Comparison of ENCODE assay signal across 9 cellular contexts in the genomic region with DNA sequence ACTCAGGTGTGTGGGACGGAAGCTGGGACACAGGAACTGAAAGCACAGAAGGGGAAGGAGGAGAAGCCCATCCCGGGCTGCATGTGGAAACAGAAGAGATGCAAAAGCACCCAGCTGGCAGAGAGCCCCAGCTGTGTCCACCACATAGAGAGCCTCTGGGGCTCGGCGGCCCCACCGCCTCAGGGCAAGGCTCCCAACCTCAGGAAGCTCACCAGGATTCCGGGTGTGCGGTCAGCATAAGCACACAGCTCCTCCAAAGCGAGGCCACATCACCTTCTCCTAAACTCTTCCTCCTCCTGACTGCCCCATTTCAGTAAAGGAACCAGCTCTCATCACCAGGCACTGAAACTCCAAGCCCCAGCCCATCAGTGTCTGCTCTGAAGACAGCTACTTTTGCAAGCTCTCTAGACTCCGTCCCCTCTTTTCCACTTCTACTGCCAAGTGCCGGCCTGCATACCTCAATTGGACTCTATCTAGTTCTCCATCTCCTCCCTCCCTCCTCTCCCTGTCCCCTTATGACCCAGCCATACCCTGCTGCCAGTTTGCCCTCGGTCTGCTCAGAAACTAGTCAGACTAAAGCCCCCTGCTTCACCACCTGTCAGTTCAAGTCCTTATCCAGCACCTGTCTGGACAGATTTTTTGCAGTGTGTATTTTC. TPM values are rescaled to one million over a fixed set of nuclear protein-coding genes. Genes with fewer than 3 reads are reported as not detected.
DNase-seq lines count a peak whose midpoint lies in the region; ATAC-seq and TF ChIP-seq lines count a peak whose summit lies in the region.
"Had no signal": no experiment of that assay in that cellular context is flagged by ENCODE, and none has a peak within 500 bp of the region (broad histone marks: within the 10 kb centered on the region; RNA-seq: fewer than 3 reads in every experiment).

No MANE protein-coding gene starts in this region.

- CTCF ChIA-PET in GM10248 (lab: Yijun Ruan, JAX), result interaction anchor here (1.0 to 1.6 kb wide), 9 partner anchors 11 to 45 kb away, joined by 3 to 4 read pairs (median 3); a partner anchor contains a TSS

- no peaks in the 10 kb centered on the region for H4K20me1 ChIP-seq in H9 (ENCODE audit: control insufficient read depth, insufficient read depth, insufficient read length)

- H3K9me3 Mint-ChIP-seq in CD4-positive, CD25-positive, alpha-beta regulatory T cell, result no peaks in the 10 kb centered on the region
- H3K9me3 Mint-ChIP-seq in H9, result no peaks in the 10 kb centered on the region; a peak in 1 of 5 replicates
- no peaks in the 10 kb centered on the region for H3K9me3 Mint-ChIP-seq in activated T-helper 1 cell treated with anti-CD3 and anti-CD28 coated beads, Interleukin-12 subunit alpha, Interleukin-12 subunit beta, Interleukin-2, Interleukin-4 antibody, amounts not matched to agents 30 ng/mL and 10 ng/mL and 1 ng/mL, durations not matched to agents 14 hours and 24 hours and 36 hours

- H3K9me3 ChIP-seq in CD4-positive, CD25-positive, alpha-beta regulatory T cell (ENCODE audit: control insufficient read depth in 2 of 2, low read length in 2 of 2), result no peaks in the 10 kb centered on the region
- H3K9me3 ChIP-seq in H9 (ENCODE audit: control insufficient read depth, low read depth, low read length), result no peaks in the 10 kb centered on the region
- no peaks in the 10 kb centered on the region for H3K9me3 ChIP-seq in MG63

- TF ChIP-seq CTCF in H9 (conservative IDR thresholded peaks at IDR 0.05), result no peak
- no peak for TF ChIP-seq CTCF in GM10248 (IDR thresholded peaks at IDR 0.05; ENCODE audit: control extremely low read depth, extremely low read depth, low read depth, missing control alignments)

- H3K4me3 ChIP-seq in CD4-positive, CD25-positive, alpha-beta regulatory T cell (ENCODE audit: low read depth, low read length), result no peak overlapping the region
- no peak overlapping the region for H3K4me3 ChIP-seq in mesendoderm (ENCODE audit: low read length)
- H3K4me3 ChIP-seq in MG63, result no peak overlapping the region

- H2BK5ac ChIP-seq in H9 (ENCODE audit: insufficient read length, low read length) (no peak overlapping the region), mesendoderm (ENCODE audit: low read length) (peak overlapping the region; percentile 42)

- no peak overlapping the region for H3K56ac ChIP-seq in H9 (ENCODE audit: insufficient read length, low read depth, low read length)
- peak overlapping the region; percentile 59 for H3K56ac ChIP-seq in mesendoderm (ENCODE audit: low read length)

- H3K4me1 ChIP-seq in CD4-positive, CD25-positive, alpha-beta regulatory T cell (ENCODE audit: control insufficient read depth, insufficient read depth, low read length, poor library complexity, severe bottlenecking), result peaks cover 65% of the 10 kb centered on the region
- peaks cover 22% of the 10 kb centered on the region for H3K4me1 ChIP-seq in H9 (ENCODE audit: insufficient read depth, low read length)
- H3K4me1 ChIP-seq in mesendoderm (ENCODE audit: control insufficient read depth, low read depth, low read length), result peaks cover 41% of the 10 kb centered on the region

- H3T11ph ChIP-seq in H9 (ENCODE audit: low read length), result no peak overlapping the region

- H3K27ac Mint-ChIP-seq in CD4-positive, CD25-positive, alpha-beta regulatory T cell, result peak overlapping the region; percentile 54 to 94 (median 84)
- H3K27ac Mint-ChIP-seq in H9, result peak overlapping the region; percentile 92 to 95 (median 94)
- peak overlapping the region; percentile 58 for H3K27ac Mint-ChIP-seq in activated T-helper 1 cell treated with anti-CD3 and anti-CD28 coated beads, Interleukin-12 subunit alpha, Interleukin-12 subunit beta, Interleukin-2, Interleukin-4 antibody, amounts not matched to agents 30 ng/mL and 10 ng/mL and 1 ng/mL, durations not matched to agents 14 hours and 24 hours and 36 hours

- H2AK5ac ChIP-seq in H9 (ENCODE audit: insufficient read length, low read length) (no peak overlapping the region), mesendoderm (ENCODE audit: low read length) (peak overlapping the region; percentile 84)

- H4K8ac ChIP-seq in H9 (replicated peaks; ENCODE audit: insufficient read length, low read depth, low read length), result no peak overlapping the region
- H4K8ac ChIP-seq in mesendoderm (ENCODE audit: low read depth, low read length), result no peak overlapping the region

- H3K4ac ChIP-seq in H9 (ENCODE audit: low read depth, low read length) (no peak overlapping the region), mesendoderm (ENCODE audit: low read depth, low read length) (no peak overlapping the region)

- H3K36me3 Mint-ChIP-seq in CD4-positive, CD25-positive, alpha-beta regulatory T cell, result peaks cover 8% of the 10 kb centered on the region
- peaks cover 7 to 15% (median 8%) of the 10 kb centered on the region in 3 experiments; a peak in 5 of 7 replicates for H3K36me3 Mint-ChIP-seq in H9 (ENCODE audit: insufficient read depth in 1 of 3, low read depth in 3 of 3)
- peaks cover 12% of the 10 kb centered on the region for H3K36me3 Mint-ChIP-seq in activated T-helper 1 cell treated with anti-CD3 and anti-CD28 coated beads, Interleukin-12 subunit alpha, Interleukin-12 subunit beta, Interleukin-2, Interleukin-4 antibody, amounts not matched to agents 30 ng/mL and 10 ng/mL and 1 ng/mL, durations not matched to agents 14 hours and 24 hours and 36 hours (ENCODE audit: low read depth)

- no peak overlapping the region for H4K91ac ChIP-seq in H9 (ENCODE audit: insufficient read length, low read depth, low read length)

- no peak overlapping the region for H2BK120ac ChIP-seq in H9 (ENCODE audit: low read depth, low read length, poor library complexity, severe bottlenecking)
- H2BK120ac ChIP-seq in mesendoderm (ENCODE audit: low read depth, low read length), result no peak overlapping the region

- no peak overlapping the region for H3K27ac ChIP-seq in CD4-positive, CD25-positive, alpha-beta regulatory T cell (ENCODE audit: insufficient read depth, low read length, poor library complexity, severe bottlenecking)
- H3K27ac ChIP-seq in H9 (ENCODE audit: insufficient read length, low read depth, low read length), result no peak overlapping the region
- peak overlapping the region; percentile 33 for H3K27ac ChIP-seq in mesendoderm (ENCODE audit: low read depth, low read length)
- H3K27ac ChIP-seq: VCaP had no signal

- H2BK15ac ChIP-seq in H9 (ENCODE audit: low read depth, low read length) (no peak overlapping the region), mesendoderm (replicated peaks; ENCODE audit: low read depth) (no peak overlapping the region)

- peaks cover 12% of the 10 kb centered on the region; the same call in 1 of the 2 replicates for H3K79me2 ChIP-seq in H9 (ENCODE audit: insufficient read depth, low read length)
- H3K79me2 ChIP-seq in mesendoderm (ENCODE audit: control insufficient read depth, insufficient read depth, low read length), result peaks cover 62% of the 10 kb centered on the region

- no peak overlapping the region for H2BK20ac ChIP-seq in H9 (ENCODE audit: low read depth, low read length, poor library complexity, severe bottlenecking)

- POLR2A ChIA-PET in GM10248 (lab: Yijun Ruan, JAX), result interaction anchor here (0.7 kb wide), 1 partner anchor 53 kb away, joined by 4 read pairs; no protein-coding TSS in a partner anchor

- H2AFZ ChIP-seq in H9 (ENCODE audit: low read length), result no peak overlapping the region

- no peaks in the 10 kb centered on the region for H3K27me3 Mint-ChIP-seq in CD4-positive, CD25-positive, alpha-beta regulatory T cell
- H3K27me3 Mint-ChIP-seq in H9 (ENCODE audit: low read depth), result no peaks in the 10 kb centered on the region
- no peaks in the 10 kb centered on the region for H3K27me3 Mint-ChIP-seq in activated T-helper 1 cell treated with anti-CD3 and anti-CD28 coated beads, Interleukin-12 subunit alpha, Interleukin-12 subunit beta, Interleukin-2, Interleukin-4 antibody, amounts not matched to agents 30 ng/mL and 10 ng/mL and 1 ng/mL, durations not matched to agents 14 hours and 24 hours and 36 hours (ENCODE audit: insufficient read depth)

- no peak overlapping the region for H3K18ac ChIP-seq in H9 (ENCODE audit: insufficient read length, low read depth, low read length)
- H3K18ac ChIP-seq in mesendoderm (ENCODE audit: low read length), result peak overlapping the region; percentile 13

- peaks cover 6% of the 10 kb centered on the region for H3K36me3 ChIP-seq in CD4-positive, CD25-positive, alpha-beta regulatory T cell (ENCODE audit: control insufficient read depth, insufficient read depth, low read length)
- H3K36me3 ChIP-seq in mesendoderm (ENCODE audit: control insufficient read depth, insufficient read depth, low read length), result peaks cover 2% of the 10 kb centered on the region
- no peaks in the 10 kb centered on the region; the same call in 1 of the 2 replicates for H3K36me3 ChIP-seq in MG63

- peaks cover 4 to 91% (median 62%) of the 10 kb centered on the region in 4 donors for H3K4me1 Mint-ChIP-seq in CD4-positive, CD25-positive, alpha-beta regulatory T cell
- H3K4me1 Mint-ChIP-seq in H9, result peaks cover 71 to 74% of the 10 kb centered on the region in 2 experiments
- peaks cover 76% of the 10 kb centered on the region for H3K4me1 Mint-ChIP-seq in activated T-helper 1 cell treated with anti-CD3 and anti-CD28 coated beads, Interleukin-12 subunit alpha, Interleukin-12 subunit beta, Interleukin-2, Interleukin-4 antibody, amounts not matched to agents 30 ng/mL and 10 ng/mL and 1 ng/mL, durations not matched to agents 14 hours and 24 hours and 36 hours (ENCODE audit: low read depth)

- 0 out of 2 replicates have a peak overlapping the region, but pooled peaks have one; percentile 10 for H3K14ac ChIP-seq in H9 (ENCODE audit: insufficient read depth, low read length)

- no peak overlapping the region for H3K23ac ChIP-seq in H9 (ENCODE audit: insufficient read length, low read depth, low read length)
- H3K23ac ChIP-seq in mesendoderm (ENCODE audit: low read length), result no peak overlapping the region

- WGBS in H9 (ENCODE audit: extremely low coverage, insufficient read length, low lambda C conversion rate), result no CpG with 5 or more reads among the region's 11 CpGs
- WGBS in mesendoderm (ENCODE audit: extremely low coverage, insufficient coverage, low lambda C conversion rate), result no CpG with 5 or more reads among the region's 11 CpGs

- H3K79me1 ChIP-seq in H9 (ENCODE audit: insufficient read depth, low read depth, low read length, poor library complexity, severe bottlenecking), result no peaks in the 10 kb centered on the region
- peaks cover 28% of the 10 kb centered on the region for H3K79me1 ChIP-seq in mesendoderm (ENCODE audit: low read length)

- intact Hi-C loops in activated T-helper 1 cell treated with anti-CD3 and anti-CD28 coated beads, Interleukin-12 subunit alpha, Interleukin-12 subunit beta, Interleukin-2, Interleukin-4 antibody, amounts not matched to agents 30 ng/mL and 10 ng/mL and 1 ng/mL, durations not matched to agents 14 hours and 24 hours and 36 hours (cut with micrococcal nuclease), result no loop called here

- H3K4me2 ChIP-seq in H9 (ENCODE audit: insufficient read depth, insufficient read length, low read length) (no peak overlapping the region), mesendoderm (ENCODE audit: low read length) (no peak overlapping the region)

- peaks cover 10% of the 10 kb centered on the region for H3K23me2 ChIP-seq in H9 (ENCODE audit: insufficient read length, low read depth, low read length, poor library complexity, severe bottlenecking)

- no peak overlapping the region for H2BK12ac ChIP-seq in H9 (ENCODE audit: insufficient read length, low read depth, low read length)

- ATAC-seq in CD4-positive, CD25-positive, alpha-beta regulatory T cell (ENCODE audit: low read depth in 2 of 2), result no peak
- ATAC-seq in GM18907 (IDR thresholded peaks at IDR 0.05; ENCODE audit: unreplicated experiment) (no peak), HG02623 (IDR thresholded peaks at IDR 0.05; ENCODE audit: unreplicated experiment) (no peak)

- H4K5ac ChIP-seq in H9 (ENCODE audit: insufficient read length, low read depth, low read length) (no peak overlapping the region), mesendoderm (ENCODE audit: low read length) (no peak overlapping the region)

- H3K9ac ChIP-seq in H9 (ENCODE audit: extremely low read depth, insufficient read length, low read length) (no peak overlapping the region), mesendoderm (ENCODE audit: low read length) (peak overlapping the region; percentile 44)

- no peaks in the 10 kb centered on the region for H3K27me3 ChIP-seq in CD4-positive, CD25-positive, alpha-beta regulatory T cell (ENCODE audit: control insufficient read depth, insufficient read depth, low read length)
- H3K27me3 ChIP-seq in H9 (ENCODE audit: insufficient read depth, low read length) (no peaks in the 10 kb centered on the region), mesendoderm (ENCODE audit: insufficient read depth, low read length, poor library complexity) (no peaks in the 10 kb centered on the region), MG63 (no peaks in the 10 kb centered on the region)

- no peak for DNase-seq in CD4-positive, CD25-positive, alpha-beta regulatory T cell
- DNase-seq in H9, result no peak
- no peak for DNase-seq in activated T-helper 1 cell treated with anti-CD3 and anti-CD28 coated beads, Interleukin-12 subunit alpha, Interleukin-12 subunit beta, Interleukin-2, Interleukin-4 antibody, amounts not matched to agents 30 ng/mL and 10 ng/mL and 1 ng/mL, durations not matched to agents 14 hours and 24 hours and 36 hours (ENCODE audit: low spot score)
- no peak for DNase-seq in mesendoderm
- DNase-seq in MG63, result no peak
- DNase-seq in GM10248 (ENCODE audit: extremely low spot score), result no peak

- H3K4me3 Mint-ChIP-seq in CD4-positive, CD25-positive, alpha-beta regulatory T cell, result peak overlapping the region in 3 of 4 donors; percentile 11 to 47 (median 28)
- no peak overlapping the region; a peak in 1 of 5 replicates for H3K4me3 Mint-ChIP-seq in H9
- H3K4me3 Mint-ChIP-seq in activated T-helper 1 cell treated with anti-CD3 and anti-CD28 coated beads, Interleukin-12 subunit alpha, Interleukin-12 subunit beta, Interleukin-2, Interleukin-4 antibody, amounts not matched to agents 30 ng/mL and 10 ng/mL and 1 ng/mL, durations not matched to agents 14 hours and 24 hours and 36 hours, result no peak overlapping the region

RNA-seq across cellular contexts. Expression of a gene that starts 6.0 kb away (rescaled TPM):
- total RNA-seq in CD4-positive, CD25-positive, alpha-beta regulatory T cell, result 22.1 TPM
- 10 to 100 TPM; 10.5 to 17.5 (median 14.6) TPM for polyA plus RNA-seq in CD4-positive, CD25-positive, alpha-beta regulatory T cell
- total RNA-seq in H9 (2021), result 45.9 and 49.0 TPM in 2 replicates
- 35.6 and 37.7 TPM in 2 replicates for total RNA-seq in activated T-helper 1 cell treated with anti-CD3 and anti-CD28 coated beads, Interleukin-12 subunit alpha, Interleukin-12 subunit beta, Interleukin-2, Interleukin-4 antibody, amounts not matched to agents 30 ng/mL and 10 ng/mL and 1 ng/mL, durations not matched to agents 14 hours and 24 hours and 36 hours
- 23.5 TPM for polyA plus RNA-seq in mesendoderm (2013, experiment 1 of 2)
- 23.1 TPM for polyA plus RNA-seq in mesendoderm (2013, experiment 2 of 2)
- total RNA-seq in MG63 (2014; rRNA removed; shearing (Covaris generic); ENCODE audit: low replicate concordance), result 8.9 and 9.2 TPM in 2 replicates

RNA-seq across cellular contexts. Expression of a gene that starts 21.5 kb away (rescaled TPM):
- 28.5 TPM for total RNA-seq in CD4-positive, CD25-positive, alpha-beta regulatory T cell
- 10 to 100 TPM in 1 of 4 donors, 1 to 10 TPM in 3; 5.7 to 11.5 (median 7.7) TPM for polyA plus RNA-seq in CD4-positive, CD25-positive, alpha-beta regulatory T cell
- total RNA-seq in H9 (2021), result 6.5 and 7.9 TPM in 2 replicates
- total RNA-seq in activated T-helper 1 cell treated with anti-CD3 and anti-CD28 coated beads, Interleukin-12 subunit alpha, Interleukin-12 subunit beta, Interleukin-2, Interleukin-4 antibody, amounts not matched to agents 30 ng/mL and 10 ng/mL and 1 ng/mL, durations not matched to agents 14 hours and 24 hours and 36 hours, result 19.7 and 21.0 TPM in 2 replicates
- polyA plus RNA-seq in mesendoderm (2013, experiment 1 of 2), result 1.4 TPM
- polyA plus RNA-seq in mesendoderm (2013, experiment 2 of 2), result 1.4 TPM
- total RNA-seq in MG63 (2014; rRNA removed; shearing (Covaris generic); ENCODE audit: low replicate concordance), result 1.0 and 6.3 TPM in 2 replicates

Comparison
In these comparisons a context has a peak if more than half of its experiments do, and no peak if none do; other contexts are left out.
1. H3K4me3 Mint-ChIP-seq: peak in CD4-positive, CD25-positive, alpha-beta regulatory T cell (3 of 4); none in H9 (0 of 2) and activated T-helper 1 cell treated with anti-CD3 and anti-CD28 coated beads, Interleukin-12 subunit alpha, Interleukin-12 subunit beta, Interleukin-2, Interleukin-4 antibody, amounts not matched to agents 30 ng/mL and 10 ng/mL and 1 ng/mL, durations not matched to agents 14 hours and 24 hours and 36 hours (single experiment).
2. Peak in every context shown above with its lines, with median percentiles within 50 percentile points of each other: H3K27ac Mint-ChIP-seq.